ENCODE assay signal across 9 cellular contexts in the genomic region with DNA sequence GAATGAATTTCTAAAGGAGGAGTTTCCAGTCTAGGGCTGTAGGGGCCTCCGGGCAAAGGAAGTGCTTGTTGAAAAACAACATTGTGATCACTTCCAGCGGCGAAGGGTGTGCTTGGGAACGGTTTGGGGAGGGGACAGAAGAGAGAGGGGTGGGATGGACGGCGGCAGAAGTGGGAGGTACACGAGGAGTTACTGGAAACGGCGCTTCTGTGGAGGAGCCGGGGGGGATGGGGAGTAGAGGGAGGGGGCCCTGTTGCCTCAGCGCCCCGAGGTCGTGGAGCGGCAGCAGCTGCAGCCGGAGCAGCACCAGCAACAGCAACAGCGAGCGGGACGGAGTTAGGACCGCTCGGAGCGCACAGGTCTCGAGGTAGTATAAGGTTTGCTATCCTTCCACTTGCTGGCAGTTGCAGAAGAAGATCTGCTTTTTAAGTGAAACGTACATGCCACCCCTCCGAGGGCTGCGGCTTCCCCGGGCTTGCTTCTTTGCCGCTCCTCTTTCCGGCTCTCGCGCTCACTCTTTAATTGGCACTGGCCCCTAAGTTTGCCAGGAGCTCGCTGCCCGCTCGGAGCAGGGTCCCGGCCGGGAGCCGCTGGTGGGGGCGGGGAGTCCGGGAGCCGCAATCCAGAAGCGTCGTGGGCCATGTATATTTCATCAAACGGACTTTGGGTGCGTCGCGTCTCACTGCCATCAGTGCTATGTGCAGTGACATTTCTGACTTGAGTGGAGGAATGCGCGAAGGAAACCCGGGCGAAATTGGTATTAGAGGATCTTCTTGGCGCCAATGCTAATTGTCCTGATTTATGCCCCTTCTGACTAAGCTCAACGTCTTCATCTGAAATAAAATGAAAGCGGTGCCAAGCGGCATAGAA. TPM values are rescaled to one million over a fixed set of nuclear protein-coding genes. Genes with fewer than 3 reads are reported as not detected.
DNase-seq lines count a peak whose midpoint lies in the region; ATAC-seq, FAIRE-seq and TF ChIP-seq lines count a peak whose summit lies in the region.
"Had no signal": no experiment of that assay in that cellular context is flagged by ENCODE, and none has a peak within 500 bp of the region (broad histone marks: within the 10 kb centered on the region; RNA-seq: fewer than 3 reads in every experiment).

No MANE protein-coding gene starts in this region.

- TF ChIP-seq CTCF in OCI-LY3 (IDR thresholded peaks at IDR 0.05; ENCODE audit: low read depth, low read length) (no peak), keratinocyte (optimal IDR thresholded peaks at IDR 0.05 in 1 of 3, IDR thresholded peaks at IDR 0.05 in 1 of 3, conservative IDR thresholded peaks at IDR 0.05 in 1 of 3; ENCODE audit: extremely low read depth in 1 of 3, insufficient read depth in 2 of 3, low read length in 3 of 3) (no peak)

- no peak overlapping the region for H3K27ac ChIP-seq in CD8-positive, alpha-beta memory T cell (ENCODE audit: low read depth, low read length)
- H3K27ac ChIP-seq in OCI-LY3 (ENCODE audit: low read length) (peak overlapping the region; percentile 71), caudate nucleus (ENCODE audit: low read depth, low read length) (no peak overlapping the region), keratinocyte (ENCODE audit: control insufficient read depth, insufficient read depth, low read length) (peak overlapping the region; percentile 49)

- H4K20me1 ChIP-seq in OCI-LY3 (ENCODE audit: insufficient read depth, low read length) (peaks cover 5% of the 10 kb centered on the region; the same call in 1 of the 2 replicates), keratinocyte (ENCODE audit: control insufficient read depth, extremely low read depth, insufficient read depth, low read length) (no peaks in the 10 kb centered on the region)

- peak in 3 of 5 donors; percentile 8 to 46 (median 14) for DNase-seq in CD8-positive, alpha-beta memory T cell
- DNase-seq in caudate nucleus (lab: John Stamatoyannopoulos, UW) (peak in 38 of 61 donors; percentile 3 to 62 (median 23)), keratinocyte (ENCODE audit: low read depth, low spot score) (no peak), T-helper 9 cell (no peak)
- peak in 1 of 2 donors; percentile 51 for DNase-seq in stimulated activated effector memory CD8-positive, alpha-beta T cell treated with anti-CD3 and anti-CD28 coated beads, Interleukin-12 subunit alpha, Interleukin-12 subunit beta, amount 100 ng/mL, for 72 hours (ENCODE audit: low spot score in 2 of 2)

- CTCF ChIA-PET in CD8-positive, alpha-beta memory T cell (lab: Charles Lee) = no interaction called here

- H3K9ac ChIP-seq in OCI-LY3 (ENCODE audit: low read length) = peak overlapping the region; percentile 81
- H3K9ac ChIP-seq in keratinocyte (ENCODE audit: control insufficient read depth, extremely low read depth, insufficient read depth, low read length) = peak overlapping the region; percentile 68

- dilution Hi-C loops in keratinocyte (cut with MboI; ENCODE audit: extremely low pct_ligation_motif_present, low sequenced_read_pairs) = no loop called here

- POLR2A ChIA-PET in CD8-positive, alpha-beta memory T cell (lab: Charles Lee) = no interaction called here

- H3K9me3 Mint-ChIP-seq in CD8-positive, alpha-beta memory T cell = peaks cover 0 to 2% (median 0%) of the 10 kb centered on the region in 5 donors
- H3K9me3 Mint-ChIP-seq in stimulated activated effector memory CD8-positive, alpha-beta T cell treated with anti-CD3 and anti-CD28 coated beads, Interleukin-12 subunit alpha, Interleukin-12 subunit beta, amount 100 ng/mL, for 72 hours = no peaks in the 10 kb centered on the region

- peak overlapping the region in 1 of 8 donors; percentile 17 for H3K27ac Mint-ChIP-seq in CD8-positive, alpha-beta memory T cell
- H3K27ac Mint-ChIP-seq in stimulated activated effector memory CD8-positive, alpha-beta T cell treated with anti-CD3 and anti-CD28 coated beads, Interleukin-12 subunit alpha, Interleukin-12 subunit beta, amount 100 ng/mL, for 72 hours = no peak overlapping the region

- H3K4me2 ChIP-seq in OCI-LY3 (ENCODE audit: low read length) (peak overlapping the region; percentile 67), keratinocyte (ENCODE audit: control insufficient read depth, extremely low read depth, insufficient read depth, low read depth, low read length) (peak overlapping the region; percentile 88)

- H3K79me2 ChIP-seq in OCI-LY3 (ENCODE audit: low read length) (peaks cover 24% of the 10 kb centered on the region), keratinocyte (ENCODE audit: control insufficient read depth, insufficient read depth, low read length) (no peaks in the 10 kb centered on the region)

- H3K4me3 ChIP-seq in CD8-positive, alpha-beta memory T cell (ENCODE audit: low read length) = no peak overlapping the region
- H3K4me3 ChIP-seq in OCI-LY3 (ENCODE audit: low read length) = peak overlapping the region; percentile 92
- peak overlapping the region; percentile 55 to 87 (median 80) for H3K4me3 ChIP-seq in keratinocyte (ENCODE audit: control insufficient read depth in 2 of 3, extremely low read depth in 1 of 3, insufficient read depth in 2 of 3, low read depth in 1 of 3, low read length in 3 of 3)

- H3K27me3 ChIP-seq in CD8-positive, alpha-beta memory T cell (ENCODE audit: insufficient read depth, low read length, poor library complexity, severe bottlenecking) = peaks cover 7% of the 10 kb centered on the region
- H3K27me3 ChIP-seq in OCI-LY3 (ENCODE audit: low read depth, low read length) = no peaks in the 10 kb centered on the region
- no peaks in the 10 kb centered on the region for H3K27me3 ChIP-seq in keratinocyte (ENCODE audit: control insufficient read depth, extremely low read depth, insufficient read depth, low read length)

- H3K36me3 ChIP-seq in CD8-positive, alpha-beta memory T cell (ENCODE audit: insufficient read depth, low read length) = no peaks in the 10 kb centered on the region
- H3K36me3 ChIP-seq in OCI-LY3 (replicated peaks; ENCODE audit: low read depth, low read length) (no peaks in the 10 kb centered on the region), keratinocyte (ENCODE audit: control insufficient read depth in 2 of 2, extremely low read depth in 1 of 2, insufficient read depth in 2 of 2, low read length in 2 of 2) (no peaks in the 10 kb centered on the region)

- no peak for FAIRE-seq in keratinocyte (lab: Jason Lieb, UNC)

- H3K4me3 Mint-ChIP-seq in CD8-positive, alpha-beta memory T cell = peak overlapping the region; percentile 84 to 93 (median 88)
- peak overlapping the region; percentile 75 for H3K4me3 Mint-ChIP-seq in stimulated activated effector memory CD8-positive, alpha-beta T cell treated with anti-CD3 and anti-CD28 coated beads, Interleukin-12 subunit alpha, Interleukin-12 subunit beta, amount 100 ng/mL, for 72 hours

- H2AFZ ChIP-seq in OCI-LY3 (ENCODE audit: low read depth, low read length) (peak overlapping the region; percentile 26; the same call in 1 of the 2 replicates), keratinocyte (ENCODE audit: control insufficient read depth, low read length) (peak overlapping the region; percentile 87)

- ATAC-seq in GM21360 (IDR thresholded peaks at IDR 0.05; ENCODE audit: unreplicated experiment) = peak; percentile 51
- ATAC-seq in stimulated activated effector memory CD8-positive, alpha-beta T cell treated with anti-CD3 and anti-CD28 coated beads, Interleukin-12 subunit alpha, Interleukin-12 subunit beta, amount 100 ng/mL, for 72 hours = peak; percentile 55
- ATAC-seq in HG03457 (IDR thresholded peaks at IDR 0.05; ENCODE audit: unreplicated experiment) = no peak

- no peaks in the 10 kb centered on the region for H3K9me1 ChIP-seq in keratinocyte (ENCODE audit: control insufficient read depth, extremely low read depth, insufficient read depth, low read length)

- no peaks in the 10 kb centered on the region for H3K36me3 Mint-ChIP-seq in CD8-positive, alpha-beta memory T cell
- H3K36me3 Mint-ChIP-seq in stimulated activated effector memory CD8-positive, alpha-beta T cell treated with anti-CD3 and anti-CD28 coated beads, Interleukin-12 subunit alpha, Interleukin-12 subunit beta, amount 100 ng/mL, for 72 hours = no peaks in the 10 kb centered on the region

- H3K27me3 Mint-ChIP-seq in CD8-positive, alpha-beta memory T cell = peaks cover 41 to 70% of the 10 kb centered on the region in 2 donors

- peaks cover 5% of the 10 kb centered on the region for H3K4me1 ChIP-seq in CD8-positive, alpha-beta memory T cell (ENCODE audit: insufficient read depth, low read length)
- H3K4me1 ChIP-seq in OCI-LY3 (ENCODE audit: low read length) (peaks cover 29% of the 10 kb centered on the region), keratinocyte (ENCODE audit: control insufficient read depth, extremely low read depth, insufficient read depth, low read length) (peaks cover 18% of the 10 kb centered on the region)

- peaks cover 17 to 32% (median 26%) of the 10 kb centered on the region in 3 donors for H3K4me1 Mint-ChIP-seq in CD8-positive, alpha-beta memory T cell
- peaks cover 16% of the 10 kb centered on the region for H3K4me1 Mint-ChIP-seq in stimulated activated effector memory CD8-positive, alpha-beta T cell treated with anti-CD3 and anti-CD28 coated beads, Interleukin-12 subunit alpha, Interleukin-12 subunit beta, amount 100 ng/mL, for 72 hours

- H3K9me3 ChIP-seq in CD8-positive, alpha-beta memory T cell (ENCODE audit: low read length) = no peaks in the 10 kb centered on the region
- H3K9me3 ChIP-seq in OCI-LY3 (ENCODE audit: insufficient read depth, low read length) (no peaks in the 10 kb centered on the region), keratinocyte (ENCODE audit: control insufficient read depth, low read depth, low read length) (no peaks in the 10 kb centered on the region)

RNA-seq across cellular contexts. Expression of gene NTNG1, which starts 0.8 kb away (rescaled TPM):
- not detected for total RNA-seq in CD8-positive, alpha-beta memory T cell
- not detected for polyA plus RNA-seq in CD8-positive, alpha-beta memory T cell
- polyA plus RNA-seq in keratinocyte = 3.2 to 8.5 TPM (median 8.1 TPM) in 3 replicates
- 0.46 TPM for polyA plus RNA-seq in keratinocyte (2011; ENCODE audit: low read depth)
- 2.8 and 5.5 TPM in 2 replicates for polyA plus RNA-seq in keratinocyte (2011; cell fraction: cytosol; rRNA removed)
- 7.7 and 8.7 TPM in 2 replicates for polyA plus RNA-seq in keratinocyte (2011; cell fraction: nucleus; rRNA removed)
- polyA plus RNA-seq in keratinocyte (2012; ENCODE audit: low replicate concordance) = 0.61 and 5.4 TPM in 2 replicates
- polyA minus RNA-seq in keratinocyte = 1.5 to 11.0 TPM (median 4.6 TPM) in 3 replicates
- polyA minus RNA-seq in keratinocyte (2011; cell fraction: cytosol; rRNA and poly(A)+ RNA removed) = 3.6 TPM
- polyA minus RNA-seq in keratinocyte (2011; cell fraction: nucleus; rRNA and poly(A)+ RNA removed) = 10.2 and 15.0 TPM in 2 replicates
- total RNA-seq: SK-MEL-5 had no signal

Comparison
In these comparisons a context has a peak if more than half of its experiments do, and no peak if none do; other contexts are left out.
1. DNase-seq: peak in CD8-positive, alpha-beta memory T cell (3 of 5) and caudate nucleus (38 of 61); none in keratinocyte (single experiment) and T-helper 9 cell (single experiment).
2. H3K27ac ChIP-seq: peak in OCI-LY3 (single experiment) and keratinocyte (single experiment); none in CD8-positive, alpha-beta memory T cell (single experiment) and caudate nucleus (single experiment).